In the genomic region with DNA sequence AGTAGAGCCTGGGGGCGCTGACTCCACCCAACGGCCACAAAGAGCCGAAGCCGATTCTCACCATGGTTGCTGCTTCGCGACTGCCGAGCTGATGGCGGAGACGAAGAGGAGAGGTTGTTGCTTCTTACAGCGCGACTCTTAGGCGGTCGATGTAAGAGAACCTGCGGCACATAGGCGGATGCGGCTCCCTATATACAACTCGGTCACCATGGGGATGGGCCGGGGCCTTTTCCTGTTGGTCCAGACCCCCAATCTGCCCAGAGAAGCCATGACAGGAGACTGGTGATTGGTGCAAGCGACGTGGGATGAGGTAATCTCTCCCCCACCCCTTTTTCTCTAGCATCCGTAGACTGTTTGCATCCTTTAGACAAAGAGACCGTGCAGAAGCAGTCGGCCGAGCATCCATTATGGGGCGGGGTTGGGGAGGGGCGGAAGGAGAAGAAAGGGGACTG, we compare ENCODE assay signal across 1 cellular context.
A peak's percentile ranks its signal among the peaks of the same experiment; 100 is the strongest.
TF ChIP-seq lines count a peak whose summit lies in the region.

Gene TUBA1A (minus strand): TSS at position 165 of the 452 bp plus-strand sequence. CDS start 101 bp downstream, at position 64.

TF ChIP-seq in H1, 55 proteins besides CTCF, POLR2A, EP300 and RAD21:
- TF ChIP-seq SAP30 (IDR thresholded peaks at IDR 0.05; ENCODE audit: insufficient read depth, insufficient replicate concordance, low read length): peak; percentile 91
- TF ChIP-seq CBX5 (IDR thresholded peaks at IDR 0.05; ENCODE audit: low read depth, low read length): no peak
- peak; percentile 42; the same call in 1 of the 2 replicates for TF ChIP-seq RBBP5 (IDR thresholded peaks at IDR 0.05; ENCODE audit: borderline replicate concordance, low read depth, low read length)
- peak; percentile 74 for TF ChIP-seq CTBP2 (IDR thresholded peaks at IDR 0.05; ENCODE audit: borderline replicate concordance, insufficient read depth, insufficient read length, low read length)
- peak; percentile 96 for TF ChIP-seq ATF2 (IDR thresholded peaks at IDR 0.05; ENCODE audit: low read length)
- peak; percentile 57 for TF ChIP-seq CREB1 (IDR thresholded peaks at IDR 0.05)
- no peak for TF ChIP-seq KDM5A (IDR thresholded peaks at IDR 0.05; ENCODE audit: low read length)
- TF ChIP-seq SIN3A (conservative IDR thresholded peaks at IDR 0.05 in 1 of 2, IDR thresholded peaks at IDR 0.05 in 1 of 2; ENCODE audit: low read depth in 1 of 2, low read length in 2 of 2): peak; percentile 87 to 95; a peak in 2 of 4 replicates
- TF ChIP-seq, protein P1, sequence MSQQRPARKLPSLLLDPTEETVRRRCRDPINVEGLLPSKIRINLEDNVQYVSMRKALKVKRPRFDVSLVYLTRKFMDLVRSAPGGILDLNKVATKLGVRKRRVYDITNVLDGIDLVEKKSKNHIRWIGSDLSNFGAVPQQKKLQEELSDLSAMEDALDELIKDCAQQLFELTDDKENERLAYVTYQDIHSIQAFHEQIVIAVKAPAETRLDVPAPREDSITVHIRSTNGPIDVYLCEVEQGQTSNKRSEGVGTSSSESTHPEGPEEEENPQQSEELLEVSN (IDR thresholded peaks at IDR 0.05): no peak
- TF ChIP-seq SP1 (IDR thresholded peaks at IDR 0.05; ENCODE audit: low read depth, low read length): peak; percentile 56; the same call in 1 of the 2 replicates
- peak; percentile 90 for TF ChIP-seq RFX5 (IDR thresholded peaks at IDR 0.05; ENCODE audit: borderline replicate concordance, low read depth, low read length)
- no peak for TF ChIP-seq SIX5 (IDR thresholded peaks at IDR 0.05; ENCODE audit: low read depth, low read length)
- TF ChIP-seq TBP (IDR thresholded peaks at IDR 0.05; ENCODE audit: low read depth, low read length): peak; percentile 94
- TF ChIP-seq POLR2AphosphoS5 (IDR thresholded peaks at IDR 0.05; ENCODE audit: low read depth, low read length): peak; percentile 98
- TF ChIP-seq CEBPB (IDR thresholded peaks at IDR 0.05; ENCODE audit: low read depth, low read length): peak; percentile 82
- TF ChIP-seq TAF1 (IDR thresholded peaks at IDR 0.05; ENCODE audit: low read depth, low read length): peak; percentile 92
- peak; percentile 71 for TF ChIP-seq PHF8 (conservative IDR thresholded peaks at IDR 0.05; ENCODE audit: low read depth, low read length)
- TF ChIP-seq HDAC2 (IDR thresholded peaks at IDR 0.05; ENCODE audit: borderline replicate concordance in 1 of 2, low read depth in 2 of 2, low read length in 2 of 2): peak in 1 of 2 experiments; percentile 64; a peak in 2 of 4 replicates
- TF ChIP-seq RNF2 (IDR thresholded peaks at IDR 0.05; ENCODE audit: borderline replicate concordance, low read depth, low read length, missing control alignments, poor library complexity, severe bottlenecking): no peak
- TF ChIP-seq JUN (IDR thresholded peaks at IDR 0.05; ENCODE audit: low read depth, low read length): peak; percentile 61; the same call in 1 of the 2 replicates
- TF ChIP-seq YY1 (IDR thresholded peaks at IDR 0.05; ENCODE audit: low read depth, low read length): peak; percentile 79
- peak; percentile 74 for TF ChIP-seq ASH2L (IDR thresholded peaks at IDR 0.05; ENCODE audit: low read length)
- no peak for TF ChIP-seq EZH2 (IDR thresholded peaks at IDR 0.05; ENCODE audit: low read depth, low read length, severe bottlenecking)
- TF ChIP-seq JUND (IDR thresholded peaks at IDR 0.05; ENCODE audit: low read length): peak; percentile 90
- no peak for TF ChIP-seq CHD2 (IDR thresholded peaks at IDR 0.05; ENCODE audit: low read length)
- peak; percentile 74 for TF ChIP-seq TAF7 (optimal IDR thresholded peaks at IDR 0.05; ENCODE audit: borderline replicate concordance, low read depth, low read length)
- 0 out of 2 replicates have a peak, but pooled peaks have one; percentile 36 for TF ChIP-seq MAX (IDR thresholded peaks at IDR 0.05)
